1 cellular context compared by ENCODE assay signal in genomic region chr20:47929368-47930115, GRCh38.
TF ChIP-seq lines count a peak whose summit lies in the region.

No MANE protein-coding gene starts in this region.

TF ChIP-seq in WTC11, 78 proteins besides CTCF, POLR2A, EP300 and RAD21 (continued from another document):
- no peak for TF ChIP-seq FOXP4 (CRISPR knock-in tag; IDR thresholded peaks at IDR 0.05)
TF ChIP-seq in WTC11: peak in this region for 0.
